28 cellular contexts compared by ENCODE assay signal in the genomic region with DNA sequence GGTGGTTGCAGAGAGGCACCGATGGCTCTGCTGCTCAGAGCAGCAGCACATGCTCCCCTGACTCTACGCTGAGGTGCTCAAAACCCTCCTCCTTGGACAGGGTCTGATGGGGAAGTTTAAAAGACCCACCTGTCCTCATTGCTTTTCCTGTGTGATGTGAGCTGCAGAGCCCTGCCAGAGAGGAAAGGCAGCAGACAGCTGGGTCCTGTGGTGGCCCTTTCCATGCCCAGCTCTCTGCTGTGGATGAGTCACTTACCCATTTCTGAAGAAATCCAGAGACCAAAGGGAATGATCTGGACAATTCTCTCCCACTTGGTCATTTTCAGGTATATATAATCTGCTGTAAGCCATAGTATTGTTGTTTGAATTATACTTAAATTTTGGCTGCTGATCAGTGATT.
"Had no signal": no experiment of that assay in that cellular context is flagged by ENCODE, and none has a peak within 500 bp of the region (broad histone marks: within the 10 kb centered on the region; RNA-seq: fewer than 3 reads in every experiment).

No MANE protein-coding gene starts in this region.

- H3K4me3 ChIP-seq: ascending aorta, MG63, SJSA1 had no signal

- DNase-seq: activated CD4-positive, alpha-beta T cell treated with anti-CD3 and anti-CD28 coated beads for 48 hours; activated CD4-positive, alpha-beta T cell treated with anti-CD3 and anti-CD28 coated beads, Interleukin-2, amount 50 U/mL, for 4 hours; activated CD4-positive, CD25-positive, alpha-beta regulatory T cell treated with anti-CD3 and anti-CD28 coated beads, Interleukin-2, amount 50 U/mL, for 72 hours; activated CD8-positive, alpha-beta memory T cell treated with anti-CD3 and anti-CD28 coated beads for 24 hours; activated effector memory CD4-positive, alpha-beta T cell treated with Interleukin-2 at 50 U/mL for 16 hours; activated naive CD4-positive, alpha-beta T cell; activated T-cell treated with anti-CD3 and anti-CD28 coated beads, Interleukin-2, amount 50 U/mL, for 72 hours; amniotic stem cell; KG1; MG63; MV-4-11; NCI-H1092 treated with DMSO at 0.1 percent for 48 hours; NCI-H1417 treated with DMSO at 0.1 percent for 48 hours; NCI-H1694; NCI-H2107; NCI-H2171 treated with DMSO at 0.1 percent for 48 hours; NCI-H345; NCI-H510A; PC-3; SHP77; SW 1271 had no signal

- ATAC-seq: activated T-cell treated with anti-CD3 and anti-CD28 coated beads, Interleukin-2, amount 50 U/mL, for 72 hours; PC-3; SK-N-SH treated with all-trans-retinoic acid at 6 μM for 48 hours had no signal

- H3K27ac Mint-ChIP-seq: activated naive CD4-positive, alpha-beta T cell treated with anti-CD3 and anti-CD28 coated beads, Interleukin-2, amount 50 U/mL, for 24 hours; activated T-cell treated with anti-CD3 and anti-CD28 coated beads, Interleukin-2, amount 50 U/mL, for 72 hours; brain had no signal

- H3K4me1 Mint-ChIP-seq: activated naive CD4-positive, alpha-beta T cell treated with anti-CD3 and anti-CD28 coated beads, Interleukin-2, amount 50 U/mL, for 24 hours; central memory CD8-positive, alpha-beta T cell; IgD-negative memory B cell had no signal

- H3K4me1 ChIP-seq: ascending aorta, SJSA1 had no signal

- H3K9me3 Mint-ChIP-seq: activated naive CD4-positive, alpha-beta T cell treated with anti-CD3 and anti-CD28 coated beads, Interleukin-2, amount 50 U/mL, for 24 hours; activated T-cell treated with anti-CD3 and anti-CD28 coated beads, Interleukin-2, amount 50 U/mL, for 72 hours; brain; central memory CD8-positive, alpha-beta T cell; IgD-negative memory B cell had no signal

- H3K36me3 Mint-ChIP-seq: activated naive CD4-positive, alpha-beta T cell treated with anti-CD3 and anti-CD28 coated beads, Interleukin-2, amount 50 U/mL, for 24 hours; brain; IgD-negative memory B cell had no signal

- H3K9me3 ChIP-seq: ascending aorta, MG63, SJSA1 had no signal

- H3K27ac ChIP-seq: ascending aorta, SJSA1 had no signal

- H3K4me3 Mint-ChIP-seq: activated naive CD4-positive, alpha-beta T cell treated with anti-CD3 and anti-CD28 coated beads, Interleukin-2, amount 50 U/mL, for 24 hours; activated T-cell treated with anti-CD3 and anti-CD28 coated beads, Interleukin-2, amount 50 U/mL, for 72 hours; brain; central memory CD8-positive, alpha-beta T cell; IgD-negative memory B cell had no signal

- H3K36me3 ChIP-seq: ascending aorta, MG63, SJSA1 had no signal

- H3K27me3 ChIP-seq: ascending aorta, MG63, SJSA1 had no signal
